Comparison of ENCODE assay signal across 8 cellular contexts in the genomic region with DNA sequence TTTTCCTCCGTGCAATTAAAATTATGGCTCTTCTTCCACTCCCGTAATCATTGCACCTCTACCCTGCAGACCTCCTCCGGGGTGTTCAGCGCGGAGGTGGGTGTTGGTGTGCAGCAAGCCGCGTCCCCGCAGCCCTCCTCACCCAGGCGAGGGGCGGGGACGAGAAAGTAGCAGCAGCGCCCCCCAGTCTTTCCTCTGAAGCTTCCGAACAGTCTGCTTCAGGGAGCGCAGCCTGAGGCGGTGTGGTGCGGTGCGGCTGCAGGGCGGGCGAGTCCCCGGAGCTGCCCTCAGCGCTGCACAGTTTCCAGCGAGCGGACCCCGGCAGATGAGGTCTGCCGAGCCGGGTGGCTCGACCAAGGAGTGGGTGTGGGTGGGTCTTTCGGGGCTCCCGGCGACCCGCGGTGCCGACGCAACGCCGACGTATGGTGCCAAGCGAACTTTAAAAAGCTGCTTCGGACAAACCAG. TPM values are rescaled to one million over a fixed set of nuclear protein-coding genes. Genes with fewer than 3 reads are reported as not detected.
DNase-seq lines count a peak whose midpoint lies in the region; ATAC-seq and FAIRE-seq lines count a peak whose summit lies in the region.

A gene with protein sequence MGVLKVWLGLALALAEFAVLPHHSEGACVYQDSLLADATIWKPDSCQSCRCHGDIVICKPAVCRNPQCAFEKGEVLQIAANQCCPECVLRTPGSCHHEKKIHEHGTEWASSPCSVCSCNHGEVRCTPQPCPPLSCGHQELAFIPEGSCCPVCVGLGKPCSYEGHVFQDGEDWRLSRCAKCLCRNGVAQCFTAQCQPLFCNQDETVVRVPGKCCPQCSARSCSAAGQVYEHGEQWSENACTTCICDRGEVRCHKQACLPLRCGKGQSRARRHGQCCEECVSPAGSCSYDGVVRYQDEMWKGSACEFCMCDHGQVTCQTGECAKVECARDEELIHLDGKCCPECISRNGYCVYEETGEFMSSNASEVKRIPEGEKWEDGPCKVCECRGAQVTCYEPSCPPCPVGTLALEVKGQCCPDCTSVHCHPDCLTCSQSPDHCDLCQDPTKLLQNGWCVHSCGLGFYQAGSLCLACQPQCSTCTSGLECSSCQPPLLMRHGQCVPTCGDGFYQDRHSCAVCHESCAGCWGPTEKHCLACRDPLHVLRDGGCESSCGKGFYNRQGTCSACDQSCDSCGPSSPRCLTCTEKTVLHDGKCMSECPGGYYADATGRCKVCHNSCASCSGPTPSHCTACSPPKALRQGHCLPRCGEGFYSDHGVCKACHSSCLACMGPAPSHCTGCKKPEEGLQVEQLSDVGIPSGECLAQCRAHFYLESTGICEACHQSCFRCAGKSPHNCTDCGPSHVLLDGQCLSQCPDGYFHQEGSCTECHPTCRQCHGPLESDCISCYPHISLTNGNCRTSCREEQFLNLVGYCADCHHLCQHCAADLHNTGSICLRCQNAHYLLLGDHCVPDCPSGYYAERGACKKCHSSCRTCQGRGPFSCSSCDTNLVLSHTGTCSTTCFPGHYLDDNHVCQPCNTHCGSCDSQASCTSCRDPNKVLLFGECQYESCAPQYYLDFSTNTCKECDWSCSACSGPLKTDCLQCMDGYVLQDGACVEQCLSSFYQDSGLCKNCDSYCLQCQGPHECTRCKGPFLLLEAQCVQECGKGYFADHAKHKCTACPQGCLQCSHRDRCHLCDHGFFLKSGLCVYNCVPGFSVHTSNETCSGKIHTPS (N-terminal part only) (plus strand): TSS at position 189 of the 465 bp plus-strand sequence. CDS start 687 bp downstream, outside the sequence.

- H2BK12ac ChIP-seq in neuronal stem cell (ENCODE audit: low read length) = no peak within 1 kb of the TSS

- H4K8ac ChIP-seq in neuronal stem cell (ENCODE audit: low read depth, low read length) = no peak within 1 kb of the TSS

- no peaks in the 10 kb centered on the region for H3K36me3 ChIP-seq in neuronal stem cell (replicated peaks in 1 of 2; ENCODE audit: control insufficient read depth in 2 of 2, insufficient read depth in 2 of 2, low read length in 2 of 2)

- peak within 1 kb of the TSS; percentile 91 for H3K4me2 ChIP-seq in neuronal stem cell (ENCODE audit: insufficient read depth, low read length, poor library complexity, severe bottlenecking)

- H3K4me3 ChIP-seq in neuronal stem cell (ENCODE audit: low read length in 2 of 2) = peak within 1 kb of the TSS; percentile 68 to 88

- peak within 1 kb of the TSS; percentile 96 for H2AFZ ChIP-seq in neuronal stem cell (ENCODE audit: low read length)

- H2BK120ac ChIP-seq in neuronal stem cell (ENCODE audit: low read depth, low read length) = no peak within 1 kb of the TSS

- ATAC-seq in GM21619 (IDR thresholded peaks at IDR 0.05; ENCODE audit: unreplicated experiment) = peak; percentile 2
- peak; percentile 46 for ATAC-seq in activated CD8-positive, alpha-beta memory T cell treated with anti-CD3 and anti-CD28 coated beads, Interleukin-2, amount 10 ng/mL, durations not matched to agents 7 days and 5 days

- no peak within 1 kb of the TSS for H2BK15ac ChIP-seq in neuronal stem cell (ENCODE audit: low read length)

- H3K9me3 Mint-ChIP-seq in activated CD8-positive, alpha-beta memory T cell treated with anti-CD3 and anti-CD28 coated beads, Interleukin-2, amount 10 ng/mL, durations not matched to agents 7 days and 5 days (ENCODE audit: low read depth) = no peaks in the 10 kb centered on the region

- H3K4me3 Mint-ChIP-seq in activated CD8-positive, alpha-beta memory T cell treated with anti-CD3 and anti-CD28 coated beads, Interleukin-2, amount 10 ng/mL, durations not matched to agents 7 days and 5 days = peak within 1 kb of the TSS; percentile 74

- peak within 1 kb of the TSS; percentile 37 for H3K27ac Mint-ChIP-seq in activated CD8-positive, alpha-beta memory T cell treated with anti-CD3 and anti-CD28 coated beads, Interleukin-2, amount 10 ng/mL, durations not matched to agents 7 days and 5 days

- FAIRE-seq in frontal cortex (lab: Jason Lieb, UNC) = no peak

- H3K23ac ChIP-seq in neuronal stem cell (ENCODE audit: low read depth, low read length, poor library complexity) = peak within 1 kb of the TSS; percentile 5

- H2BK5ac ChIP-seq in neuronal stem cell (ENCODE audit: low read length) = peak within 1 kb of the TSS; percentile 96

- H3K18ac ChIP-seq in neuronal stem cell (ENCODE audit: low read length) = peak within 1 kb of the TSS; percentile 92

- peaks cover 25% of the 10 kb centered on the region for H3K4me1 Mint-ChIP-seq in activated CD8-positive, alpha-beta memory T cell treated with anti-CD3 and anti-CD28 coated beads, Interleukin-2, amount 10 ng/mL, durations not matched to agents 7 days and 5 days

- H3K14ac ChIP-seq in neuronal stem cell (ENCODE audit: low read length) = no peak within 1 kb of the TSS

- H2AK5ac ChIP-seq in neuronal stem cell (ENCODE audit: low read depth, low read length) = peak within 1 kb of the TSS; percentile 51

- H3K4me1 ChIP-seq in neuronal stem cell (ENCODE audit: control insufficient read depth in 2 of 2, insufficient read depth in 1 of 2, low read depth in 1 of 2, low read length in 2 of 2) = peaks cover 3% of the 10 kb centered on the region in 2 donors

- peak; percentile 50 for DNase-seq in DMS79 (lab: John Stamatoyannopoulos, UW)
- DNase-seq in NCI-H128 (lab: John Stamatoyannopoulos, UW; ENCODE audit: unreplicated experiment) = peak; percentile 57
- DNase-seq in activated CD8-positive, alpha-beta memory T cell treated with anti-CD3 and anti-CD28 coated beads, Interleukin-2, amount 10 ng/mL, durations not matched to agents 7 days and 5 days = peak; percentile 41
- DNase-seq in frontal cortex (ENCODE audit: low spot score in 2 of 2) = peak in 1 of 2 donors; percentile 24
- peak; percentile 69 for DNase-seq in neuronal stem cell (ENCODE audit: low spot score)
- no peak for DNase-seq in SIG-M5 (lab: John Stamatoyannopoulos, UW)
- DNase-seq in HUDEP-2 (lab: John Stamatoyannopoulos, UW; ENCODE audit: unreplicated experiment in 76 of 76) = no peak

- H3K27me3 ChIP-seq in neuronal stem cell (ENCODE audit: control insufficient read depth in 3 of 3, insufficient read depth in 3 of 3, low read depth in 1 of 3, low read length in 3 of 3) = peaks cover 0 to 11% (median 2%) of the 10 kb centered on the region in 3 experiments

- no peak within 1 kb of the TSS for H3K4ac ChIP-seq in neuronal stem cell (ENCODE audit: low read length)

- H4K91ac ChIP-seq in neuronal stem cell (ENCODE audit: low read depth, low read length, poor library complexity) = no peak within 1 kb of the TSS

- peak within 1 kb of the TSS; percentile 96 for H3K27ac ChIP-seq in neuronal stem cell (replicated peaks; ENCODE audit: low read length)

- peaks cover 2% of the 10 kb centered on the region for H3K36me3 Mint-ChIP-seq in activated CD8-positive, alpha-beta memory T cell treated with anti-CD3 and anti-CD28 coated beads, Interleukin-2, amount 10 ng/mL, durations not matched to agents 7 days and 5 days

- CTCF ChIA-PET in activated CD8-positive, alpha-beta memory T cell treated with anti-CD3 and anti-CD28 coated beads, Interleukin-2, amount 10 ng/mL, durations not matched to agents 7 days and 5 days (lab: Charles Lee) = interaction anchor here (0.9 kb wide), 1 partner anchor 438 kb away, joined by 3 read pairs; no protein-coding TSS in a partner anchor

- no CpG with 5 or more reads among the region's 39 CpGs for WGBS in neuronal stem cell (ENCODE audit: extremely low coverage in 2 of 2, insufficient read length in 2 of 2, insufficient replicate concordance in 1 of 2), 2 donors

- H3K9ac ChIP-seq in neuronal stem cell (ENCODE audit: low read depth, low read length, poor library complexity) = peak within 1 kb of the TSS; percentile 96

- H3K9me3 ChIP-seq in neuronal stem cell (replicated peaks in 1 of 2; ENCODE audit: control insufficient read depth in 2 of 2, insufficient read depth in 1 of 2, low read depth in 1 of 2, low read length in 2 of 2) = no peaks in the 10 kb centered on the region

- peaks cover 76% of the 10 kb centered on the region for H3K27me3 Mint-ChIP-seq in activated CD8-positive, alpha-beta memory T cell treated with anti-CD3 and anti-CD28 coated beads, Interleukin-2, amount 10 ng/mL, durations not matched to agents 7 days and 5 days

- H3K79me1 ChIP-seq in neuronal stem cell (ENCODE audit: low read depth, low read length) = no peaks in the 10 kb centered on the region

RNA-seq across cellular contexts. Expression of the gene that starts here (rescaled TPM):
- total RNA-seq in activated CD8-positive, alpha-beta memory T cell treated with anti-CD3 and anti-CD28 coated beads, Interleukin-2, amount 10 ng/mL, durations not matched to agents 7 days and 5 days = under 1 TPM in 1 of 2 experiments, not detected in 1; 0.05 TPM
- 13.0 TPM for total RNA-seq in frontal cortex
- polyA plus RNA-seq in neuronal stem cell (2013, experiment 1 of 2) = 3.7 TPM
- polyA plus RNA-seq in neuronal stem cell (2013, experiment 2 of 2) = 3.9 TPM

Comparison
In these comparisons a context has a peak if more than half of its experiments do, and no peak if none do; other contexts are left out.
1. RNA of the gene that starts here (total RNA-seq): 13.0 TPM in frontal cortex (single experiment); 0.05 TPM in activated CD8-positive, alpha-beta memory T cell treated with anti-CD3 and anti-CD28 coated beads, Interleukin-2, amount 10 ng/mL, durations not matched to agents 7 days and 5 days; every median in the first group is over 10 times any median in the second.
2. Peak in DNase-seq and ATAC-seq in activated CD8-positive, alpha-beta memory T cell treated with anti-CD3 and anti-CD28 coated beads, Interleukin-2, amount 10 ng/mL, durations not matched to agents 7 days and 5 days; RNA of the gene not detected or under 1 TPM.
3. DNase-seq: peak in DMS79 (single experiment), NCI-H128 (single experiment) and neuronal stem cell (single experiment); none in SIG-M5 (single experiment) and HUDEP-2 (0 of 76).